14 cellular contexts compared by ENCODE assay signal in genomic region chr2:150630587-150631235, GRCh38.
DNase-seq lines count a peak whose midpoint lies in the region; FAIRE-seq and TF ChIP-seq lines count a peak whose summit lies in the region.
"Had no signal": no experiment of that assay in that cellular context is flagged by ENCODE, and none has a peak within 500 bp of the region (broad histone marks: within the 10 kb centered on the region; RNA-seq: fewer than 3 reads in every experiment).

No MANE protein-coding gene starts in this region.

- H3K36me3 ChIP-seq in brain microvascular endothelial cell (replicated peaks) (no peaks in the 10 kb centered on the region), trophoblast cell (ENCODE audit: control insufficient read depth in 1 of 2, insufficient read depth in 2 of 2, low read length in 2 of 2) (no peaks in the 10 kb centered on the region)
- H3K36me3 ChIP-seq: BLaER1 treated with 17β-estradiol and CSF1 and Interleukin-3, amounts not matched to agents 10 nM and 100 nM; esophagus muscularis mucosa had no signal

- no peak overlapping the region for H2BK120ac ChIP-seq in trophoblast cell (ENCODE audit: insufficient read depth, low read length, poor library complexity)

- no peaks in the 10 kb centered on the region for H3K79me2 ChIP-seq in trophoblast cell (ENCODE audit: control insufficient read depth, insufficient read depth, low read length, poor library complexity)

- no peak overlapping the region for H2BK5ac ChIP-seq in trophoblast cell (ENCODE audit: low read depth, low read length, poor library complexity)

- H3K27me3 ChIP-seq in brain microvascular endothelial cell (replicated peaks): no peaks in the 10 kb centered on the region
- no peaks in the 10 kb centered on the region for H3K27me3 ChIP-seq in trophoblast cell (ENCODE audit: insufficient read depth, low read length)
- H3K27me3 ChIP-seq: BLaER1 treated with 17β-estradiol and CSF1 and Interleukin-3, amounts not matched to agents 10 nM and 100 nM; esophagus muscularis mucosa had no signal

- peak overlapping the region; percentile 36 for H3K27ac ChIP-seq in brain microvascular endothelial cell
- H3K27ac ChIP-seq in trophoblast cell (ENCODE audit: low read depth, low read length): no peak overlapping the region
- H3K27ac ChIP-seq: BLaER1 treated with 17β-estradiol and CSF1 and Interleukin-3, amounts not matched to agents 10 nM and 100 nM; esophagus muscularis mucosa had no signal

- DNase-seq in H54 (ENCODE audit: insufficient read length, low spot score): no peak
- peak; percentile 40 for DNase-seq in brain microvascular endothelial cell
- DNase-seq in inferior parietal cortex (ENCODE audit: extremely low spot score): peak; percentile 36
- no peak for DNase-seq in trophoblast cell
- DNase-seq in NCI-H2081 treated with DMSO at 0.1 percent for 48 hours (lab: John Stamatoyannopoulos, UW): no peak
- no peak for DNase-seq in DMS114 treated with DMSO at 0.1 percent for 48 hours (lab: John Stamatoyannopoulos, UW; ENCODE audit: unreplicated experiment)
- no peak for DNase-seq in activated CD4-positive, CD25-positive, alpha-beta regulatory T cell treated with anti-CD3 and anti-CD28 coated beads, Interleukin-2, amount 50 U/mL, for 72 hours
- no peak for DNase-seq in activated CD8-positive, alpha-beta memory T cell treated with anti-CD3 and anti-CD28 coated beads, Interleukin-2, amount 50 U/mL, for 4 hours
- DNase-seq: cerebellar nuclear complex, NCI-H1436 treated with DMSO at 0.1 percent for 48 hours, NCI-H524 treated with DMSO at 0.1 percent for 48 hours, T-helper 1 cell had no signal

- H3K9ac ChIP-seq in trophoblast cell (ENCODE audit: low read length): peak overlapping the region; percentile 42
- H3K9ac ChIP-seq: BLaER1 treated with 17β-estradiol and CSF1 and Interleukin-3, amounts not matched to agents 10 nM and 100 nM had no signal

- TF ChIP-seq POLR2A in H54 (IDR thresholded peaks at IDR 0.05; ENCODE audit: low read depth, low read length): no peak

- in situ Hi-C loops in brain microvascular endothelial cell (cut with HindIII; ENCODE audit: low pct_ligation_motif_present, low sequenced_read_pairs): no loop called here

- H4K91ac ChIP-seq in trophoblast cell (ENCODE audit: low read depth, low read length): no peak overlapping the region

- no peaks in the 10 kb centered on the region for H3K9me3 ChIP-seq in trophoblast cell (ENCODE audit: insufficient read depth, low read depth, low read length)
- H3K9me3 ChIP-seq: esophagus muscularis mucosa had no signal

- H3K14ac ChIP-seq in trophoblast cell (ENCODE audit: low read length): no peak overlapping the region

- H3K4me3 ChIP-seq in brain microvascular endothelial cell (ENCODE audit: low read depth, low read length) (no peak overlapping the region), trophoblast cell (ENCODE audit: low read depth, low read length) (no peak overlapping the region)
- H3K4me3 ChIP-seq: BLaER1 treated with 17β-estradiol and CSF1 and Interleukin-3, amounts not matched to agents 10 nM and 100 nM; esophagus muscularis mucosa had no signal

- TF ChIP-seq CTCF in brain microvascular endothelial cell (IDR thresholded peaks at IDR 0.05; ENCODE audit: low read depth, low read length, missing control alignments): no peak

- no peak overlapping the region for H3K4me2 ChIP-seq in trophoblast cell (ENCODE audit: low read length)
- H3K4me2 ChIP-seq: BLaER1 treated with 17β-estradiol and CSF1 and Interleukin-3, amounts not matched to agents 10 nM and 100 nM had no signal

- no peak overlapping the region for H4K12ac ChIP-seq in trophoblast cell (ENCODE audit: low read depth, low read length)

- H4K8ac ChIP-seq in trophoblast cell (ENCODE audit: low read depth, low read length): no peak overlapping the region

- H2BK12ac ChIP-seq in trophoblast cell (ENCODE audit: low read length): no peak overlapping the region

- no CpG with 5 or more reads among the region's 3 CpGs for WGBS in trophoblast cell (ENCODE audit: extremely low coverage, insufficient coverage, insufficient read length)

- no peak overlapping the region for H3K4ac ChIP-seq in trophoblast cell (ENCODE audit: low read depth, low read length)

- peaks cover 0 to 9% of the 10 kb centered on the region in 2 experiments for H3K4me1 ChIP-seq in trophoblast cell (ENCODE audit: control insufficient read depth in 1 of 2, insufficient read depth in 2 of 2, low read length in 2 of 2)
- H3K4me1 ChIP-seq: BLaER1 treated with 17β-estradiol and CSF1 and Interleukin-3, amounts not matched to agents 10 nM and 100 nM; esophagus muscularis mucosa had no signal

- H2AK5ac ChIP-seq in trophoblast cell (ENCODE audit: low read length): no peak overlapping the region

- no peaks in the 10 kb centered on the region for H3K79me1 ChIP-seq in trophoblast cell (ENCODE audit: low read length)

- H2AFZ ChIP-seq in trophoblast cell (ENCODE audit: insufficient read depth, low read length, poor library complexity): no peak overlapping the region

- peak; percentile 38 for FAIRE-seq in H54 (lab: Jason Lieb, UNC)

- H3K18ac ChIP-seq in trophoblast cell (ENCODE audit: low read length): no peak overlapping the region

- H3K23ac ChIP-seq in trophoblast cell (ENCODE audit: low read length): no peak overlapping the region

Comparison
In these comparisons a context has a peak if more than half of its experiments do, and no peak if none do; other contexts are left out.
1. DNase-seq: peak in brain microvascular endothelial cell (single experiment) and inferior parietal cortex (single experiment); none in H54 (single experiment), trophoblast cell (0 of 2), NCI-H2081 treated with DMSO at 0.1 percent for 48 hours (single experiment), DMS114 treated with DMSO at 0.1 percent for 48 hours (single experiment), activated CD4-positive, CD25-positive, alpha-beta regulatory T cell treated with anti-CD3 and anti-CD28 coated beads, Interleukin-2, amount 50 U/mL, for 72 hours (single experiment) and activated CD8-positive, alpha-beta memory T cell treated with anti-CD3 and anti-CD28 coated beads, Interleukin-2, amount 50 U/mL, for 4 hours (single experiment).